ENCODE assay signal across 18 cellular contexts in genomic region chr10:110416776-110417732, GRCh38.
DNase-seq lines count a peak whose midpoint lies in the region; ATAC-seq and TF ChIP-seq lines count a peak whose summit lies in the region.
"Had no signal": no experiment of that assay in that cellular context is flagged by ENCODE, and none has a peak within 500 bp of the region (broad histone marks: within the 10 kb centered on the region; RNA-seq: fewer than 3 reads in every experiment).

No MANE protein-coding gene starts in this region.

- H3K79me2 ChIP-seq in ACC112 (ENCODE audit: control insufficient read depth, insufficient read depth, low read length, unreplicated experiment): no peaks in the 10 kb centered on the region

- in situ Hi-C loops in KBM-7 (cut with MboI; ENCODE audit: low pct_unique_long_range_greater_than_20kb, low sequenced_read_pairs): no loop called here

- intact Hi-C loops in lower lobe of right lung (cut with DNase I): no loop called here

- no peak for TF ChIP-seq CTCF in RWPE1 (conservative IDR thresholded peaks at IDR 0.05; ENCODE audit: low read depth)
- TF ChIP-seq CTCF in lower lobe of right lung (IDR thresholded peaks at IDR 0.05): no peak
- no peak for TF ChIP-seq CTCF in omental fat pad (IDR thresholded peaks at IDR 0.05)

- ATAC-seq in lower lobe of right lung (peak; percentile 50 to 57), omental fat pad (ENCODE audit: low FRiP score) (no peak)
- ATAC-seq: activated CD4-positive, CD25-positive, alpha-beta regulatory T cell treated with anti-CD3 and anti-CD28 coated beads, Interleukin-2, amount 50 U/mL, for 24 hours had no signal

- H3K4me3 ChIP-seq in ACC112 (ENCODE audit: low read depth, low read length) (no peak overlapping the region), lower lobe of right lung (no peak overlapping the region)
- H3K4me3 ChIP-seq: ascending aorta, dorsolateral prefrontal cortex, SK-N-MC had no signal

- no peaks in the 10 kb centered on the region for H3K9me3 ChIP-seq in lower lobe of right lung
- H3K9me3 ChIP-seq: ascending aorta had no signal

- no peak overlapping the region for H2AFZ ChIP-seq in ACC112 (ENCODE audit: low read length, unreplicated experiment)

- DNase-seq in ELR (ENCODE audit: low read depth): peak; percentile 39
- DNase-seq in RWPE1 (ENCODE audit: low spot score): peak; percentile 75
- DNase-seq in lower lobe of right lung: no peak
- no peak for DNase-seq in NCI-H2107 treated with DMSO at 0.1 percent for 48 hours (lab: John Stamatoyannopoulos, UW; ENCODE audit: unreplicated experiment)
- DNase-seq in KBM-7: no peak
- no peak for DNase-seq in NCI-H1092 treated with DMSO at 0.1 percent for 48 hours (lab: John Stamatoyannopoulos, UW)
- DNase-seq in omental fat pad (ENCODE audit: low spot score): no peak
- DNase-seq: CD4-positive, alpha-beta T cell; dorsolateral prefrontal cortex; foreskin fibroblast; NCI-H187; NCI-H774; stimulated activated CD4-positive, alpha-beta T cell treated with anti-CD3 and anti-CD28 coated beads, Interleukin-4, amount 100 ng/mL, for 4 hours; stimulated activated naive CD4-positive, alpha-beta T cell had no signal

- POLR2A ChIA-PET in RWPE1 (lab: Yijun Ruan, JAX; ENCODE audit: low non-redundant PET): interaction anchor here (1.0 kb wide), 1 partner anchor 18 kb away, joined by 3 read pairs; no protein-coding TSS in a partner anchor

- H3K27ac ChIP-seq in ACC112 (ENCODE audit: low read depth, low read length): peak overlapping the region; percentile 50; the same call in 1 of the 2 replicates
- peak overlapping the region; percentile 76 for H3K27ac ChIP-seq in RWPE1
- H3K27ac ChIP-seq in lower lobe of right lung: no peak overlapping the region
- H3K27ac ChIP-seq: ascending aorta, dorsolateral prefrontal cortex, SK-N-MC had no signal

- CTCF ChIA-PET in RWPE1 (lab: Yijun Ruan, JAX): interaction anchor here (0.6 kb wide), 1 partner anchor 8 kb away, joined by 3 read pairs; no protein-coding TSS in a partner anchor

- no peaks in the 10 kb centered on the region for H3K36me3 ChIP-seq in ACC112 (ENCODE audit: insufficient read depth, low read length)
- H3K36me3 ChIP-seq in lower lobe of right lung: no peaks in the 10 kb centered on the region
- H3K36me3 ChIP-seq: ascending aorta had no signal

- peaks cover 71% of the 10 kb centered on the region for H3K4me1 ChIP-seq in ACC112 (ENCODE audit: control insufficient read depth, insufficient read depth, low read length, unreplicated experiment)
- H3K4me1 ChIP-seq in lower lobe of right lung: peaks cover 22% of the 10 kb centered on the region
- H3K4me1 ChIP-seq: ascending aorta had no signal

- H3K27me3 ChIP-seq in ACC112 (ENCODE audit: insufficient read depth, low read length) (no peaks in the 10 kb centered on the region), lower lobe of right lung (ENCODE audit: low read depth) (no peaks in the 10 kb centered on the region)
- H3K27me3 ChIP-seq: ascending aorta, dorsolateral prefrontal cortex had no signal

Comparison
In these comparisons a context has a peak if more than half of its experiments do, and no peak if none do; other contexts are left out.
1. DNase-seq: peak in ELR (single experiment) and RWPE1 (single experiment); none in lower lobe of right lung (single experiment), NCI-H2107 treated with DMSO at 0.1 percent for 48 hours (single experiment), KBM-7 (single experiment), NCI-H1092 treated with DMSO at 0.1 percent for 48 hours (single experiment) and omental fat pad (single experiment).